ENCODE assay signal across 18 cellular contexts in the genomic region with DNA sequence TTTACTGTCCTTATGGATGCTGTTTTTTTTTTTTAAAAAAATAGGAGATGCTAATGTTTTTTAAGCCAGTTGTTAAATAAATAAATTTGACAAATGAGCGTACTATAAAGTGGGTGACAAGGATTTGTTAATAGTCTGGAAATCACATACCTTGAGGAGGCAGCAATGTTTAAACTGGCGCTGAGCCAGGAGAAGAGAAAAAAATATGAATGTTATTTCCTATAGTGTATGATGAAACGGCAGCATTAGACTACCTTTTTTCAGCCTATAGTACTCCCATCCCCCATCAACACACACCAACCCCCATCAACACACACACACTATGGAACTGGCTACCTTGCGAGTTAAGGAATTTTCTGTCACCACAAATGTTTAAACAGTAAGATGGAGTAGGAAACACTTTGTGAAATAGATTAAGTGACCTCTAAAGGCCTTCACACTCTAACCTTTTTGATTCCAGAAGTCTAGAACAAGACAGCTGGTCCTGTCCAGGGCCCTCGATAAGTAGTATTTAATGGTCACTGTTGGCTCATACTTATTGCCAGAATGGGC. TPM values are rescaled to one million over a fixed set of nuclear protein-coding genes. Genes with fewer than 3 reads are reported as not detected.
"Had no signal": no experiment of that assay in that cellular context is flagged by ENCODE, and none has a peak within 500 bp of the region (broad histone marks: within the 10 kb centered on the region; RNA-seq: fewer than 3 reads in every experiment).

No MANE protein-coding gene starts in this region.

- H3K4me3 ChIP-seq: esophagus squamous epithelium, lung, spleen, thyroid gland had no signal

- DNase-seq: activated B cell treated with CpG ODN at 0.5 μM for 24 hours; activated CD4-positive, alpha-beta memory T cell treated with anti-CD3 and anti-CD28 coated beads, Interleukin-2, amount 10 ng/mL, durations not matched to agents 7 days and 5 days; activated CD4-positive, alpha-beta T cell treated with anti-CD3 and anti-CD28 coated beads for 48 hours; activated CD8-positive, alpha-beta memory T cell treated with anti-CD3 and anti-CD28 coated beads, Interleukin-2, amount 10 ng/mL, durations not matched to agents 7 days and 5 days; activated naive CD4-positive, alpha-beta T cell; activated naive CD8-positive, alpha-beta T cell treated with anti-CD3 and anti-CD28 coated beads for 36 hours; cortex of kidney; esophagus squamous epithelium; left cardiac atrium; nephron progenitor cell; nucleus accumbens; spleen; stimulated activated naive CD4-positive, alpha-beta T cell; T-cell; T-helper 9 cell; thyroid gland had no signal

- H3K4me1 ChIP-seq: esophagus squamous epithelium, thyroid gland had no signal

- H3K27me3 ChIP-seq: esophagus squamous epithelium, spleen, thyroid gland had no signal

- ATAC-seq: activated CD8-positive, alpha-beta memory T cell treated with anti-CD3 and anti-CD28 coated beads, Interleukin-2, amount 10 ng/mL, durations not matched to agents 7 days and 5 days; activated T-helper 17 cell treated with anti-CD3 and anti-CD28 coated beads, Interleukin-2, amount 50 U/mL, for 72 hours; left cardiac atrium; T-cell had no signal

- H3K9me3 ChIP-seq: esophagus squamous epithelium, spleen, thyroid gland had no signal

- H3K36me3 ChIP-seq: thyroid gland had no signal

- H3K27ac ChIP-seq: esophagus squamous epithelium, spleen, thyroid gland had no signal

RNA-seq across cellular contexts. Expression of a gene that starts 46.8 kb away (rescaled TPM):
- total RNA-seq: activated B cell treated with CpG ODN at 0.5 μM for 24 hours had no signal
